11 cellular contexts compared by ENCODE assay signal in genomic region chr1:10989920-10990520, GRCh38. TPM values are rescaled to one million over a fixed set of nuclear protein-coding genes. Genes with fewer than 3 reads are reported as not detected.
A peak's percentile ranks its signal among the peaks of the same experiment; 100 is the strongest.
DNase-seq lines count a peak whose midpoint lies in the region; ATAC-seq, FAIRE-seq and TF ChIP-seq lines count a peak whose summit lies in the region.
"Not testable (repeated sequence)": the region's sequence is repeated elsewhere in the genome, so short reads cannot be mapped to it uniquely, and the experiment has no call there.
"Had no signal": no experiment of that assay in that cellular context is flagged by ENCODE, and none has a peak within 500 bp of the region (broad histone marks: within the 10 kb centered on the region; RNA-seq: fewer than 3 reads in every experiment).

No MANE protein-coding gene starts in this region.

- TF ChIP-seq CTCF in GM23338 (conservative IDR thresholded peaks at IDR 0.05; ENCODE audit: low read depth in 2 of 2); astrocyte (IDR thresholded peaks at IDR 0.05; ENCODE audit: insufficient read depth, low read depth, low read length); osteoblast (IDR thresholded peaks at IDR 0.05; ENCODE audit: extremely low read depth, low read depth, low read length): not testable (repeated sequence)

- not testable (repeated sequence) for H3K27me3 ChIP-seq in GM23338 (ENCODE audit: insufficient read depth); SJCRH30; osteoblast (ENCODE audit: insufficient read depth, low read length)
- H3K27me3 ChIP-seq in astrocyte (ENCODE audit: insufficient read depth, low read length) = peaks cover 17% of the 10 kb centered on the region

- not testable (repeated sequence) for FAIRE-seq in HTR-8/SVneo (lab: Jason Lieb, UNC); astrocyte (lab: Jason Lieb, UNC)

- not testable (repeated sequence) for H2AFZ ChIP-seq in GM23338; astrocyte (ENCODE audit: low read depth, low read length); osteoblast (ENCODE audit: low read length)

- peak; percentile 86 for ATAC-seq in GM23338

- H3K36me3 Mint-ChIP-seq in GM23338 (ENCODE audit: low read depth); astrocyte (ENCODE audit: low read depth, unreplicated experiment): not testable (repeated sequence)

- H3K27ac ChIP-seq in GM23338 (ENCODE audit: low read depth); SJCRH30; astrocyte (ENCODE audit: low read depth, low read length); osteoblast (ENCODE audit: low read depth, low read length): not testable (repeated sequence)

- not testable (repeated sequence) for H3K4me1 ChIP-seq in GM23338 (ENCODE audit: insufficient read depth); SJCRH30; astrocyte (ENCODE audit: insufficient read depth, low read length); osteoblast (ENCODE audit: insufficient read depth, low read length)

- H3K27ac Mint-ChIP-seq in GM23338; astrocyte (ENCODE audit: unreplicated experiment): not testable (repeated sequence)

- not testable (repeated sequence) for H3K9me3 Mint-ChIP-seq in GM23338; astrocyte (ENCODE audit: unreplicated experiment)

- not testable (repeated sequence) for H3F3A ChIP-seq in GM23338 (replicated peaks; ENCODE audit: low read depth)

- not testable (repeated sequence) for H3K9me2 ChIP-seq in GM23338 (ENCODE audit: insufficient read depth)

- H3K27me3 Mint-ChIP-seq in GM23338 (ENCODE audit: insufficient read depth, low read depth, poor library complexity) = not testable (repeated sequence)
- H3K27me3 Mint-ChIP-seq in astrocyte (ENCODE audit: low read depth, unreplicated experiment) = peaks cover 12% of the 10 kb centered on the region

- not testable (repeated sequence) for H3K36me3 ChIP-seq in GM23338 (ENCODE audit: insufficient read depth); SJCRH30; astrocyte (ENCODE audit: insufficient read depth, low read length); osteoblast (ENCODE audit: insufficient read depth, low read length)

- not testable (repeated sequence) for H4K20me1 ChIP-seq in GM23338 (replicated peaks; ENCODE audit: insufficient read depth); astrocyte (ENCODE audit: insufficient read depth, low read length); osteoblast (ENCODE audit: insufficient read depth, low read length)

- DNase-seq in GM23338 (ENCODE audit: low spot score) = peak; percentile 68
- DNase-seq in HTR-8/SVneo (ENCODE audit: insufficient read length, low spot score) = peak; percentile 36
- DNase-seq in NCI-H510A treated with DMSO at 0.1 percent for 48 hours (lab: John Stamatoyannopoulos, UW) = peak; percentile 84
- DNase-seq in SJCRH30 = peak; percentile 17 to 51
- DNase-seq in astrocyte (ENCODE audit: low read depth) = peak; percentile 25
- DNase-seq in iPS-NIHi11 (ENCODE audit: low spot score) = peak; percentile 47
- peak; percentile 37 for DNase-seq in osteoblast (ENCODE audit: insufficient read length, low spot score, missing footprints)

- H3K4me3 Mint-ChIP-seq in GM23338; astrocyte (ENCODE audit: unreplicated experiment): not testable (repeated sequence)

- H3K4me3 ChIP-seq in GM23338; SJCRH30; astrocyte (ENCODE audit: insufficient read depth, low read depth, low read length); osteoblast (ENCODE audit: insufficient read depth, low read length): not testable (repeated sequence)

- H3K9ac ChIP-seq in astrocyte (ENCODE audit: low read length) = not testable (repeated sequence)

- H3K4me2 ChIP-seq in GM23338 = 0 out of 2 replicates have a peak overlapping the region, but pooled peaks have one; percentile 23
- H3K4me2 ChIP-seq in astrocyte (ENCODE audit: low read length); osteoblast (ENCODE audit: insufficient read depth, low read length): not testable (repeated sequence)

- not testable (repeated sequence) for H3K79me2 ChIP-seq in GM23338 (replicated peaks; ENCODE audit: insufficient read depth); astrocyte (ENCODE audit: insufficient read depth, low read length); osteoblast (ENCODE audit: insufficient read depth, low read length)

- H3K9me3 ChIP-seq in SJCRH30 (replicated peaks); astrocyte (ENCODE audit: insufficient read depth, low read depth, low read length); osteoblast (ENCODE audit: low read depth, low read length): not testable (repeated sequence)

- H3K4me1 Mint-ChIP-seq in GM23338; astrocyte (ENCODE audit: low read depth, unreplicated experiment): not testable (repeated sequence)

RNA-seq across cellular contexts. Expression of gene TARDBP, which starts 22.4 kb away (rescaled TPM):
- 258 and 313 TPM in 2 replicates for total RNA-seq in GM23338 (2014; rRNA removed; shearing (Covaris generic))
- 171 and 204 TPM in 2 replicates for polyA plus RNA-seq in GM23338 (2016; fragmentation: Nextera tagmentation; extraction: Ambion mirVana)
- total RNA-seq in SJCRH30 (2014; rRNA removed; shearing (Covaris generic)) = 91.3 and 103 TPM in 2 replicates
- total RNA-seq in astrocyte (140 and 148 TPM in 2 replicates), osteoblast (70.4 and 71.7 TPM in 2 replicates)

RNA-seq across cellular contexts. Expression of gene MASP2, which starts 57.0 kb away (rescaled TPM):
- total RNA-seq in GM23338 (2014; rRNA removed; shearing (Covaris generic)) = 0.31 and 1.5 TPM in 2 replicates
- polyA plus RNA-seq in GM23338 (2016; fragmentation: Nextera tagmentation; extraction: Ambion mirVana) = 0.71 and 0.78 TPM in 2 replicates
- 0.08 TPM in 1 of 2 replicates, not detected in the other for total RNA-seq in SJCRH30 (2014; rRNA removed; shearing (Covaris generic))
- total RNA-seq in astrocyte (0.73 and 0.77 TPM in 2 replicates), osteoblast (not detected in 2 replicates)
- total RNA-seq: CD4-positive, alpha-beta memory T cell; NCI-H460; Right ventricle myocardium superior; SK-MEL-5 had no signal

Comparison
In these comparisons a context has a peak if more than half of its experiments do, and no peak if none do; other contexts are left out.
1. DNase-seq: peak in every context shown above with its lines; median percentile 84 in NCI-H510A treated with DMSO at 0.1 percent for 48 hours; 68 in GM23338; 47 in iPS-NIHi11; 37 in osteoblast; 36 in HTR-8/SVneo; 34 in SJCRH30; 25 in astrocyte.